ENCODE assay signal across 8 cellular contexts in the genomic region with DNA sequence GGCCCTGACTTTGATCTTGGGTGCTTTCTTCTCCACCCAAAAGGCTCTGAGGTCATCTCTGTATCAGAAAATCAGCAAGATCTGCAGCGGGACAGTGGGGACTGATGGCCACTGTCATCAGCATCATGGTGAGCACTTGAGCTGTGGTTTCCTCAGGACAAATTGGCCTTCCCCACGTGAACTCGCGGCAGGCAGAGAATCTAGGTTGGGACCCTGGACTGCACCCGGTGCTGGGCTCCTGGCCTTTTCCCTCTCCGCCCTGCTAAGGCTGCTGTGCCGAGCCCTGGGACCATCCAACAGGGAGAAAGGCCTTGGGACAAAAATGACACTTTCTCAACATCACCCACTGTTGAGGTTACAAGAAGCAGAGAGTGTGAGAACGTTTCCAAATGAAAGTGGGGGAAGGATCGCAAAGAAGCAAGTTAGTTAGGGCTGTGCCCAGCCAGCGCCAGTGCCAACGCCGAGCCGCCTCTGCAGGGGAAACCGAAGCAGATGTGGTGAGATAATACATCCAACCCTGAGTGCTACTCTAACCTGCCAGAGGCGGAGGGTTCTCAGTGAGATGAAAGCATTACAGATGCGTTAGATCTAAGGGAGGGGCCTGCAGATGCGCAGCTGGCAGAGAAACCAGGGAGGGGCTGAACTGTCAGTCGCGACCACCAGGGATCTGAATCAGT. TPM values are rescaled to one million over a fixed set of nuclear protein-coding genes. Genes with fewer than 3 reads are reported as not detected.
DNase-seq lines count a peak whose midpoint lies in the region; ATAC-seq and TF ChIP-seq lines count a peak whose summit lies in the region.

No MANE protein-coding gene starts in this region.

- no peaks in the 10 kb centered on the region for H3K9me3 ChIP-seq in MM.1S (replicated peaks; ENCODE audit: insufficient read depth, low read length)

- no peaks in the 10 kb centered on the region for H3K9me2 ChIP-seq in MM.1S (replicated peaks; ENCODE audit: insufficient read depth, low read length)

- peaks cover 54% of the 10 kb centered on the region for H3K4me1 ChIP-seq in MM.1S (ENCODE audit: low read length)

- peak overlapping the region; percentile 98 for H3K4me2 ChIP-seq in MM.1S (ENCODE audit: low read depth, low read length)

- H3K36me3 ChIP-seq in MM.1S (replicated peaks; ENCODE audit: insufficient read depth, low read length) = no peaks in the 10 kb centered on the region

- ATAC-seq in GM21526 (IDR thresholded peaks at IDR 0.05; ENCODE audit: low FRiP score, unreplicated experiment) = peak; percentile 34

- peaks cover 55% of the 10 kb centered on the region for H3F3A ChIP-seq in MM.1S (ENCODE audit: insufficient read depth, low read length)

- H4K20me1 ChIP-seq in MM.1S (ENCODE audit: insufficient read depth, low read length) = no peaks in the 10 kb centered on the region

- TF ChIP-seq CTCF in MM.1S (IDR thresholded peaks at IDR 0.05; ENCODE audit: low read length) = peak; percentile 5; the same call in 1 of the 2 replicates

- H2AFZ ChIP-seq in MM.1S (ENCODE audit: low read length) = peak overlapping the region; percentile 24; the same call in 1 of the 2 replicates

- H3K4me3 ChIP-seq in MM.1S (ENCODE audit: low read length) = peak overlapping the region; percentile 66

- no peaks in the 10 kb centered on the region for H3K27me3 ChIP-seq in MM.1S (replicated peaks; ENCODE audit: insufficient read depth, low read length)

- H3K9ac ChIP-seq in MM.1S (ENCODE audit: low read length) = peak overlapping the region; percentile 92

- DNase-seq in DMS153 treated with DMSO at 0.1 percent for 48 hours (lab: John Stamatoyannopoulos, UW; ENCODE audit: unreplicated experiment) (peak; percentile 36), MM.1S (peak; percentile 98), superior temporal gyrus (ENCODE audit: extremely low spot score) (no peak), AML-193 (lab: John Stamatoyannopoulos, UW) (no peak), mucosa of gallbladder (ENCODE audit: low spot score) (no peak)
- DNase-seq in activated T-cell treated with anti-CD3 and anti-CD28 coated beads, Interleukin-2, amount 50 U/mL, for 48 hours = peak; percentile 70 to 76
- peak; percentile 27 to 31 for DNase-seq in stimulated activated CD4-positive, alpha-beta T cell treated with anti-CD3 and anti-CD28 coated beads, Interleukin-1b, Interleukin-23, amount 100 ng/mL, for 4 hours (ENCODE audit: low read depth in 2 of 2)

- no peaks in the 10 kb centered on the region for H3K79me2 ChIP-seq in MM.1S (ENCODE audit: low read length)

- H3K27ac ChIP-seq in MM.1S (ENCODE audit: low read length) = peak overlapping the region; percentile 97

RNA-seq across cellular contexts. Expression of gene UMODL1, which starts 9.1 kb away (rescaled TPM):
- total RNA-seq in mucosa of gallbladder = not detected

RNA-seq across cellular contexts. Expression of gene ZBTB21, which starts 51.8 kb away (rescaled TPM):
- 22.8 TPM for total RNA-seq in mucosa of gallbladder

Comparison
In these comparisons a context has a peak if more than half of its experiments do, and no peak if none do; other contexts are left out.
1. DNase-seq: peak in DMS153 treated with DMSO at 0.1 percent for 48 hours (single experiment), MM.1S (single experiment), activated T-cell treated with anti-CD3 and anti-CD28 coated beads, Interleukin-2, amount 50 U/mL, for 48 hours (2 of 2) and stimulated activated CD4-positive, alpha-beta T cell treated with anti-CD3 and anti-CD28 coated beads, Interleukin-1b, Interleukin-23, amount 100 ng/mL, for 4 hours (2 of 2); none in superior temporal gyrus (single experiment), AML-193 (0 of 2) and mucosa of gallbladder (single experiment).